ENCODE assay signal across 7 cellular contexts in genomic region chrX:87890437-87890836, GRCh38.
"Had no signal": no experiment of that assay in that cellular context is flagged by ENCODE, and none has a peak within 500 bp of the region (broad histone marks: within the 10 kb centered on the region; RNA-seq: fewer than 3 reads in every experiment).

No MANE protein-coding gene starts in this region.

- H3K4me3 ChIP-seq: GM12878 had no signal

- FAIRE-seq: G401.6, GM12878, GM12891, GM12892, GM18507 had no signal

- ATAC-seq: GM12878 had no signal

- DNase-seq: GDM1, GF-D8 had no signal
